29 cellular contexts compared by ENCODE assay signal in the genomic region with DNA sequence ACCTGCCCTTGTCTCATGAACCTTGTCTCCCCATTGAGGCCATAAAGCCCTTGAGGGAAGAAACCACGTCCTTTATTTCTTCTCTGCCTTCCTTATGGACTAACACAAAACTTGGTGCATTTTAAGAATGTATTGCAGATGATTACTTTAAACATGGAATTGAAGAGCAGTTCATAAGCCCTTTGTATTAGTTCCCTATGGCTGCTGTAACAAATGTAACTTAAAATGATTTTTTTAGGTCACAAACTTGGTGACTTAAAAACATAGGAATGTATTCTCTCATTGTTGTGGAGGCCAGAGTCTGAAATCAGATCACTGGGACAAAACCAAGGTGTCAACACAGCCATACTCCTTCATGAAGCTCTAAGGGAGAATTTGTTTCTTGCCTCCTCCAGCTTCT.
"Had no signal": no experiment of that assay in that cellular context is flagged by ENCODE, and none has a peak within 500 bp of the region (broad histone marks: within the 10 kb centered on the region; RNA-seq: fewer than 3 reads in every experiment).

No MANE protein-coding gene starts in this region.

- H3K9ac ChIP-seq: neural progenitor cell, parathyroid adenoma had no signal

- FAIRE-seq: urothelium cell line had no signal

- H3K4me3 ChIP-seq: neural progenitor cell, ovary, psoas muscle, skin epidermis, smooth muscle cell, suprapubic skin, testis, tibial artery, transverse colon, upper lobe of left lung, vagina had no signal

- H3K27ac ChIP-seq: neural progenitor cell, ovary, parathyroid adenoma, psoas muscle, skin epidermis, suprapubic skin, testis, tibial artery, transverse colon, upper lobe of left lung, vagina had no signal

- DNase-seq: naive thymus-derived CD4-positive, alpha-beta T cell; natural killer cell; occipital lobe; ovary; posterior cingulate gyrus; psoas muscle; right cardiac atrium; stimulated activated CD4-positive, alpha-beta T cell treated with anti-CD3 and anti-CD28 coated beads, Interleukin-15, amount 100 ng/mL, for 24 hours; stimulated activated CD4-positive, alpha-beta T cell treated with anti-CD3 and anti-CD28 coated beads, Interleukin-2, amount 100 ng/mL, for 24 hours; stimulated activated CD4-positive, alpha-beta T cell treated with anti-CD3 and anti-CD28 coated beads, Interleukin-2, amount 100 ng/mL, for 48 hours; stimulated activated CD4-positive, alpha-beta T cell treated with anti-CD3 and anti-CD28 coated beads, Interleukin-4, amount 100 ng/mL, for 4 hours; stimulated activated CD8-positive, alpha-beta memory T cell treated with anti-CD3 and anti-CD28 coated beads, Interleukin-4, amount 100 ng/mL, for 48 hours; stimulated activated naive CD4-positive, alpha-beta T cell; stimulated activated naive CD8-positive, alpha-beta T cell treated with anti-CD3 and anti-CD28 coated beads, Interleukin-15, amount 100 ng/mL, for 72 hours; stimulated activated naive CD8-positive, alpha-beta T cell treated with anti-CD3 and anti-CD28 coated beads, Interleukin-15, Interleukin-2, amounts not matched to agents 100 U/mL and 50 U/mL, for 24 hours; substantia nigra; testis; tibial artery; transverse colon; upper lobe of left lung had no signal

- H2AFZ ChIP-seq: neural progenitor cell, parathyroid adenoma had no signal

- H3K36me3 ChIP-seq: neural progenitor cell, ovary, suprapubic skin, tibial artery, transverse colon, upper lobe of left lung, vagina had no signal

- H3K4me2 ChIP-seq: neural progenitor cell, smooth muscle cell had no signal

- H3K4me1 ChIP-seq: neural progenitor cell, parathyroid adenoma, psoas muscle, testis had no signal

- H3K27me3 ChIP-seq: neural progenitor cell, ovary, suprapubic skin, testis, tibial artery, transverse colon, upper lobe of left lung, vagina had no signal

- H3K9me3 ChIP-seq: ovary, suprapubic skin, testis, transverse colon, upper lobe of left lung, vagina had no signal

- ATAC-seq: naive thymus-derived CD4-positive, alpha-beta T cell; natural killer cell; psoas muscle; right cardiac atrium; sciatic nerve; stimulated activated memory B cell treated with anti-CD40 and anti-IgM and Interleukin-4, amounts not matched to agents 10 μg/mL and 1 μg/mL and 100 μg/mL, for 72 hours; stimulated activated naive CD8-positive, alpha-beta T cell treated with anti-CD3 and anti-CD28 coated beads, Interleukin-15, amount 100 ng/mL, for 72 hours; stimulated activated naive CD8-positive, alpha-beta T cell treated with anti-CD3 and anti-CD28 coated beads, Interleukin-15, Interleukin-2, amounts not matched to agents 100 U/mL and 50 U/mL, for 24 hours had no signal

- H3K79me2 ChIP-seq: parathyroid adenoma had no signal
